ENCODE assay signal across 1 cellular context in the genomic region with DNA sequence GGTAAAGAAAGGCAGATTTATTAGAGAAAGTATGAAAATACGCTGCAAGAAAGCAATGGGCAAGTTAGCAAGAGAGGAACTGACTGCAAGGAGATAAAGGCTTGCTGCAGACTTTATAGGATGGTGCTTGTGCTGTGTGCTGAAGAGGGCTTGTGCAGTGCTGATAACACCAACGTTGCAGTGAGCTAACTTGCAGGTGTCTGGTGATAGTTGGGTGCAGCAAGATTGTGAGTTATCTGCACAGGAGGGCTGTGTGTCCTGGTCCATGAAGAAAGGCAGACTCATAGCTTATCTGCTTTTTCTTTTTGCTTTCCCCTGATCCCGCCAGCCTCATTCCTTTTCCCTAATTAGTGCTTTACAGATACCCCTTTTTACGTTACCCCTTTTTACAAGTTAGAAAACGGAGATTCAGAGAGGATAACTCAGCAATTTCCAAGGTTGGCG.
TF ChIP-seq lines count a peak whose summit lies in the region.

No MANE protein-coding gene starts in this region.

TF ChIP-seq in K562, 482 proteins besides CTCF, POLR2A, EP300 and RAD21 (continued from another document and continues in another):
- TF ChIP-seq, protein P1, sequence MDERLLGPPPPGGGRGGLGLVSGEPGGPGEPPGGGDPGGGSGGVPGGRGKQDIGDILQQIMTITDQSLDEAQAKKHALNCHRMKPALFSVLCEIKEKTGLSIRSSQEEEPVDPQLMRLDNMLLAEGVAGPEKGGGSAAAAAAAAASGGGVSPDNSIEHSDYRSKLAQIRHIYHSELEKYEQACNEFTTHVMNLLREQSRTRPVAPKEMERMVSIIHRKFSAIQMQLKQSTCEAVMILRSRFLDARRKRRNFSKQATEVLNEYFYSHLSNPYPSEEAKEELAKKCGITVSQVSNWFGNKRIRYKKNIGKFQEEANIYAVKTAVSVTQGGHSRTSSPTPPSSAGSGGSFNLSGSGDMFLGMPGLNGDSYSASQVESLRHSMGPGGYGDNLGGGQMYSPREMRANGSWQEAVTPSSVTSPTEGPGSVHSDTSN (CRISPR knock-in tag; IDR thresholded peaks at IDR 0.05; ENCODE audit: low read depth) = no peak
- TF ChIP-seq, protein P1 (tag; conservative IDR thresholded peaks at IDR 0.05; ENCODE audit: low read depth) = peak; percentile 33; the same call in 1 of the 2 replicates
- TF ChIP-seq, protein P2, sequence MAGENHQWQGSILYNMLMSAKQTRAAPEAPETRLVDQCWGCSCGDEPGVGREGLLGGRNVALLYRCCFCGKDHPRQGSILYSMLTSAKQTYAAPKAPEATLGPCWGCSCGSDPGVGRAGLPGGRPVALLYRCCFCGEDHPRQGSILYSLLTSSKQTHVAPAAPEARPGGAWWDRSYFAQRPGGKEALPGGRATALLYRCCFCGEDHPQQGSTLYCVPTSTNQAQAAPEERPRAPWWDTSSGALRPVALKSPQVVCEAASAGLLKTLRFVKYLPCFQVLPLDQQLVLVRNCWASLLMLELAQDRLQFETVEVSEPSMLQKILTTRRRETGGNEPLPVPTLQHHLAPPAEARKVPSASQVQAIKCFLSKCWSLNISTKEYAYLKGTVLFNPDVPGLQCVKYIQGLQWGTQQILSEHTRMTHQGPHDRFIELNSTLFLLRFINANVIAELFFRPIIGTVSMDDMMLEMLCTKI (IDR thresholded peaks at IDR 0.05; ENCODE audit: partially characterized antibody) = no peak
- TF ChIP-seq, protein P3, sequence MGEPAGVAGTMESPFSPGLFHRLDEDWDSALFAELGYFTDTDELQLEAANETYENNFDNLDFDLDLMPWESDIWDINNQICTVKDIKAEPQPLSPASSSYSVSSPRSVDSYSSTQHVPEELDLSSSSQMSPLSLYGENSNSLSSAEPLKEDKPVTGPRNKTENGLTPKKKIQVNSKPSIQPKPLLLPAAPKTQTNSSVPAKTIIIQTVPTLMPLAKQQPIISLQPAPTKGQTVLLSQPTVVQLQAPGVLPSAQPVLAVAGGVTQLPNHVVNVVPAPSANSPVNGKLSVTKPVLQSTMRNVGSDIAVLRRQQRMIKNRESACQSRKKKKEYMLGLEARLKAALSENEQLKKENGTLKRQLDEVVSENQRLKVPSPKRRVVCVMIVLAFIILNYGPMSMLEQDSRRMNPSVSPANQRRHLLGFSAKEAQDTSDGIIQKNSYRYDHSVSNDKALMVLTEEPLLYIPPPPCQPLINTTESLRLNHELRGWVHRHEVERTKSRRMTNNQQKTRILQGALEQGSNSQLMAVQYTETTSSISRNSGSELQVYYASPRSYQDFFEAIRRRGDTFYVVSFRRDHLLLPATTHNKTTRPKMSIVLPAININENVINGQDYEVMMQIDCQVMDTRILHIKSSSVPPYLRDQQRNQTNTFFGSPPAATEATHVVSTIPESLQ (CRISPR knock-in tag; IDR thresholded peaks at IDR 0.05) = no peak
- TF ChIP-seq SETDB1 (IDR thresholded peaks at IDR 0.05; ENCODE audit: low read length) = no peak
- no peak for TF ChIP-seq ZNF165 (CRISPR knock-in tag; IDR thresholded peaks at IDR 0.05; ENCODE audit: borderline replicate concordance)
- no peak for TF ChIP-seq SAP30 (IDR thresholded peaks at IDR 0.05; ENCODE audit: borderline replicate concordance, insufficient read depth, low read depth, low read length, poor library complexity, severe bottlenecking)
- TF ChIP-seq, protein P4, sequence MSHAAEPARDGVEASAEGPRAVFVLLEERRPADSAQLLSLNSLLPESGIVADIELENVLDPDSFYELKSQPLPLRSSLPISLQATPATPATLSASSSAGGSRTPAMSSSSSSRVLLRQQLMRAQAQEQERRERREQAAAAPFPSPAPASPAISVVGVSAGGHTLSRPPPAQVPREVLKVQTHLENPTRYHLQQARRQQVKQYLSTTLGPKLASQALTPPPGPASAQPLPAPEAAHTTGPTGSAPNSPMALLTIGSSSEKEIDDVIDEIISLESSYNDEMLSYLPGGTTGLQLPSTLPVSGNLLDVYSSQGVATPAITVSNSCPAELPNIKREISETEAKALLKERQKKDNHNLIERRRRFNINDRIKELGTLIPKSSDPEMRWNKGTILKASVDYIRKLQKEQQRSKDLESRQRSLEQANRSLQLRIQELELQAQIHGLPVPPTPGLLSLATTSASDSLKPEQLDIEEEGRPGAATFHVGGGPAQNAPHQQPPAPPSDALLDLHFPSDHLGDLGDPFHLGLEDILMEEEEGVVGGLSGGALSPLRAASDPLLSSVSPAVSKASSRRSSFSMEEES (CRISPR knock-in tag; IDR thresholded peaks at IDR 0.05) = no peak
- peak; percentile 98 for TF ChIP-seq PML (IDR thresholded peaks at IDR 0.05; ENCODE audit: low read length)
- peak; percentile 97 for TF ChIP-seq HLTF (IDR thresholded peaks at IDR 0.05)
- no peak for TF ChIP-seq HIVEP1 (CRISPR knock-in tag; IDR thresholded peaks at IDR 0.05)
- TF ChIP-seq, protein P5, sequence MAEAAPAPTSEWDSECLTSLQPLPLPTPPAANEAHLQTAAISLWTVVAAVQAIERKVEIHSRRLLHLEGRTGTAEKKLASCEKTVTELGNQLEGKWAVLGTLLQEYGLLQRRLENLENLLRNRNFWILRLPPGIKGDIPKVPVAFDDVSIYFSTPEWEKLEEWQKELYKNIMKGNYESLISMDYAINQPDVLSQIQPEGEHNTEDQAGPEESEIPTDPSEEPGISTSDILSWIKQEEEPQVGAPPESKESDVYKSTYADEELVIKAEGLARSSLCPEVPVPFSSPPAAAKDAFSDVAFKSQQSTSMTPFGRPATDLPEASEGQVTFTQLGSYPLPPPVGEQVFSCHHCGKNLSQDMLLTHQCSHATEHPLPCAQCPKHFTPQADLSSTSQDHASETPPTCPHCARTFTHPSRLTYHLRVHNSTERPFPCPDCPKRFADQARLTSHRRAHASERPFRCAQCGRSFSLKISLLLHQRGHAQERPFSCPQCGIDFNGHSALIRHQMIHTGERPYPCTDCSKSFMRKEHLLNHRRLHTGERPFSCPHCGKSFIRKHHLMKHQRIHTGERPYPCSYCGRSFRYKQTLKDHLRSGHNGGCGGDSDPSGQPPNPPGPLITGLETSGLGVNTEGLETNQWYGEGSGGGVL (CRISPR knock-in tag; IDR thresholded peaks at IDR 0.05) = no peak
- TF ChIP-seq ZNF696 (CRISPR knock-in tag; conservative IDR thresholded peaks at IDR 0.05) = no peak
- TF ChIP-seq CAMTA2 (CRISPR knock-in tag; conservative IDR thresholded peaks at IDR 0.05) = no peak
- TF ChIP-seq, protein P6, sequence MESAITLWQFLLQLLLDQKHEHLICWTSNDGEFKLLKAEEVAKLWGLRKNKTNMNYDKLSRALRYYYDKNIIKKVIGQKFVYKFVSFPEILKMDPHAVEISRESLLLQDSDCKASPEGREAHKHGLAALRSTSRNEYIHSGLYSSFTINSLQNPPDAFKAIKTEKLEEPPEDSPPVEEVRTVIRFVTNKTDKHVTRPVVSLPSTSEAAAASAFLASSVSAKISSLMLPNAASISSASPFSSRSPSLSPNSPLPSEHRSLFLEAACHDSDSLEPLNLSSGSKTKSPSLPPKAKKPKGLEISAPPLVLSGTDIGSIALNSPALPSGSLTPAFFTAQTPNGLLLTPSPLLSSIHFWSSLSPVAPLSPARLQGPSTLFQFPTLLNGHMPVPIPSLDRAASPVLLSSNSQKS (CRISPR knock-in tag; IDR thresholded peaks at IDR 0.05) = no peak
- no peak for TF ChIP-seq ZFPM2 (CRISPR knock-in tag; IDR thresholded peaks at IDR 0.05)
- peak; percentile 40; the same call in 1 of the 2 replicates for TF ChIP-seq ZNF316 (IDR thresholded peaks at IDR 0.05)
- peak; percentile 96 for TF ChIP-seq KDM1A (IDR thresholded peaks at IDR 0.05)
- TF ChIP-seq, protein P7, sequence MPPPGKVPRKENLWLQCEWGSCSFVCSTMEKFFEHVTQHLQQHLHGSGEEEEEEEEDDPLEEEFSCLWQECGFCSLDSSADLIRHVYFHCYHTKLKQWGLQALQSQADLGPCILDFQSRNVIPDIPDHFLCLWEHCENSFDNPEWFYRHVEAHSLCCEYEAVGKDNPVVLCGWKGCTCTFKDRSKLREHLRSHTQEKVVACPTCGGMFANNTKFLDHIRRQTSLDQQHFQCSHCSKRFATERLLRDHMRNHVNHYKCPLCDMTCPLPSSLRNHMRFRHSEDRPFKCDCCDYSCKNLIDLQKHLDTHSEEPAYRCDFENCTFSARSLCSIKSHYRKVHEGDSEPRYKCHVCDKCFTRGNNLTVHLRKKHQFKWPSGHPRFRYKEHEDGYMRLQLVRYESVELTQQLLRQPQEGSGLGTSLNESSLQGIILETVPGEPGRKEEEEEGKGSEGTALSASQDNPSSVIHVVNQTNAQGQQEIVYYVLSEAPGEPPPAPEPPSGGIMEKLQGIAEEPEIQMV (tag; conservative IDR thresholded peaks at IDR 0.05; ENCODE audit: low read depth) = no peak
- no peak for TF ChIP-seq HNRNPUL1 (IDR thresholded peaks at IDR 0.05; ENCODE audit: low read length)
- TF ChIP-seq SMC3 (conservative IDR thresholded peaks at IDR 0.05; ENCODE audit: insufficient read depth, low read depth, low read length) = no peak
- no peak for TF ChIP-seq ARID2 (IDR thresholded peaks at IDR 0.05)
- TF ChIP-seq CBX1 (IDR thresholded peaks at IDR 0.05; ENCODE audit: low read depth) = 0 out of 2 replicates have a peak, but pooled peaks have one; percentile 30
- peak; percentile 98 for TF ChIP-seq KLF16 (IDR thresholded peaks at IDR 0.05)
- peak; percentile 99 for TF ChIP-seq CXXC5 (CRISPR knock-in tag; IDR thresholded peaks at IDR 0.05)
- TF ChIP-seq ZNF707 (CRISPR knock-in tag; conservative IDR thresholded peaks at IDR 0.05) = no peak
- peak; percentile 99 for TF ChIP-seq GATA2 (CRISPR knock-in tag; IDR thresholded peaks at IDR 0.05)
- no peak for TF ChIP-seq BRF1 (IDR thresholded peaks at IDR 0.05; ENCODE audit: borderline replicate concordance, extremely low read depth, insufficient read length)
- TF ChIP-seq, protein P8, sequence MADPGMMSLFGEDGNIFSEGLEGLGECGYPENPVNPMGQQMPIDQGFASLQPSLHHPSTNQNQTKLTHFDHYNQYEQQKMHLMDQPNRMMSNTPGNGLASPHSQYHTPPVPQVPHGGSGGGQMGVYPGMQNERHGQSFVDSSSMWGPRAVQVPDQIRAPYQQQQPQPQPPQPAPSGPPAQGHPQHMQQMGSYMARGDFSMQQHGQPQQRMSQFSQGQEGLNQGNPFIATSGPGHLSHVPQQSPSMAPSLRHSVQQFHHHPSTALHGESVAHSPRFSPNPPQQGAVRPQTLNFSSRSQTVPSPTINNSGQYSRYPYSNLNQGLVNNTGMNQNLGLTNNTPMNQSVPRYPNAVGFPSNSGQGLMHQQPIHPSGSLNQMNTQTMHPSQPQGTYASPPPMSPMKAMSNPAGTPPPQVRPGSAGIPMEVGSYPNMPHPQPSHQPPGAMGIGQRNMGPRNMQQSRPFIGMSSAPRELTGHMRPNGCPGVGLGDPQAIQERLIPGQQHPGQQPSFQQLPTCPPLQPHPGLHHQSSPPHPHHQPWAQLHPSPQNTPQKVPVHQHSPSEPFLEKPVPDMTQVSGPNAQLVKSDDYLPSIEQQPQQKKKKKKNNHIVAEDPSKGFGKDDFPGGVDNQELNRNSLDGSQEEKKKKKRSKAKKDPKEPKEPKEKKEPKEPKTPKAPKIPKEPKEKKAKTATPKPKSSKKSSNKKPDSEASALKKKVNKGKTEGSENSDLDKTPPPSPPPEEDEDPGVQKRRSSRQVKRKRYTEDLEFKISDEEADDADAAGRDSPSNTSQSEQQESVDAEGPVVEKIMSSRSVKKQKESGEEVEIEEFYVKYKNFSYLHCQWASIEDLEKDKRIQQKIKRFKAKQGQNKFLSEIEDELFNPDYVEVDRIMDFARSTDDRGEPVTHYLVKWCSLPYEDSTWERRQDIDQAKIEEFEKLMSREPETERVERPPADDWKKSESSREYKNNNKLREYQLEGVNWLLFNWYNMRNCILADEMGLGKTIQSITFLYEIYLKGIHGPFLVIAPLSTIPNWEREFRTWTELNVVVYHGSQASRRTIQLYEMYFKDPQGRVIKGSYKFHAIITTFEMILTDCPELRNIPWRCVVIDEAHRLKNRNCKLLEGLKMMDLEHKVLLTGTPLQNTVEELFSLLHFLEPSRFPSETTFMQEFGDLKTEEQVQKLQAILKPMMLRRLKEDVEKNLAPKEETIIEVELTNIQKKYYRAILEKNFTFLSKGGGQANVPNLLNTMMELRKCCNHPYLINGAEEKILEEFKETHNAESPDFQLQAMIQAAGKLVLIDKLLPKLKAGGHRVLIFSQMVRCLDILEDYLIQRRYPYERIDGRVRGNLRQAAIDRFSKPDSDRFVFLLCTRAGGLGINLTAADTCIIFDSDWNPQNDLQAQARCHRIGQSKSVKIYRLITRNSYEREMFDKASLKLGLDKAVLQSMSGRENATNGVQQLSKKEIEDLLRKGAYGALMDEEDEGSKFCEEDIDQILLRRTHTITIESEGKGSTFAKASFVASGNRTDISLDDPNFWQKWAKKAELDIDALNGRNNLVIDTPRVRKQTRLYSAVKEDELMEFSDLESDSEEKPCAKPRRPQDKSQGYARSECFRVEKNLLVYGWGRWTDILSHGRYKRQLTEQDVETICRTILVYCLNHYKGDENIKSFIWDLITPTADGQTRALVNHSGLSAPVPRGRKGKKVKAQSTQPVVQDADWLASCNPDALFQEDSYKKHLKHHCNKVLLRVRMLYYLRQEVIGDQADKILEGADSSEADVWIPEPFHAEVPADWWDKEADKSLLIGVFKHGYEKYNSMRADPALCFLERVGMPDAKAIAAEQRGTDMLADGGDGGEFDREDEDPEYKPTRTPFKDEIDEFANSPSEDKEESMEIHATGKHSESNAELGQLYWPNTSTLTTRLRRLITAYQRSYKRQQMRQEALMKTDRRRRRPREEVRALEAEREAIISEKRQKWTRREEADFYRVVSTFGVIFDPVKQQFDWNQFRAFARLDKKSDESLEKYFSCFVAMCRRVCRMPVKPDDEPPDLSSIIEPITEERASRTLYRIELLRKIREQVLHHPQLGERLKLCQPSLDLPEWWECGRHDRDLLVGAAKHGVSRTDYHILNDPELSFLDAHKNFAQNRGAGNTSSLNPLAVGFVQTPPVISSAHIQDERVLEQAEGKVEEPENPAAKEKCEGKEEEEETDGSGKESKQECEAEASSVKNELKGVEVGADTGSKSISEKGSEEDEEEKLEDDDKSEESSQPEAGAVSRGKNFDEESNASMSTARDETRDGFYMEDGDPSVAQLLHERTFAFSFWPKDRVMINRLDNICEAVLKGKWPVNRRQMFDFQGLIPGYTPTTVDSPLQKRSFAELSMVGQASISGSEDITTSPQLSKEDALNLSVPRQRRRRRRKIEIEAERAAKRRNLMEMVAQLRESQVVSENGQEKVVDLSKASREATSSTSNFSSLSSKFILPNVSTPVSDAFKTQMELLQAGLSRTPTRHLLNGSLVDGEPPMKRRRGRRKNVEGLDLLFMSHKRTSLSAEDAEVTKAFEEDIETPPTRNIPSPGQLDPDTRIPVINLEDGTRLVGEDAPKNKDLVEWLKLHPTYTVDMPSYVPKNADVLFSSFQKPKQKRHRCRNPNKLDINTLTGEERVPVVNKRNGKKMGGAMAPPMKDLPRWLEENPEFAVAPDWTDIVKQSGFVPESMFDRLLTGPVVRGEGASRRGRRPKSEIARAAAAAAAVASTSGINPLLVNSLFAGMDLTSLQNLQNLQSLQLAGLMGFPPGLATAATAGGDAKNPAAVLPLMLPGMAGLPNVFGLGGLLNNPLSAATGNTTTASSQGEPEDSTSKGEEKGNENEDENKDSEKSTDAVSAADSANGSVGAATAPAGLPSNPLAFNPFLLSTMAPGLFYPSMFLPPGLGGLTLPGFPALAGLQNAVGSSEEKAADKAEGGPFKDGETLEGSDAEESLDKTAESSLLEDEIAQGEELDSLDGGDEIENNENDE (IDR thresholded peaks at IDR 0.05; ENCODE audit: low read depth, low read length) = no peak
- no peak for TF ChIP-seq DIDO1 (tag; IDR thresholded peaks at IDR 0.05; ENCODE audit: low read depth)
- TF ChIP-seq LEF1 (IDR thresholded peaks at IDR 0.05) = peak; percentile 72; the same call in 1 of the 2 replicates
- TF ChIP-seq CHD2 (IDR thresholded peaks at IDR 0.05; ENCODE audit: low read depth, low read length) = no peak
- no peak for TF ChIP-seq CREBBP (IDR thresholded peaks at IDR 0.05; ENCODE audit: low read depth, low read length)
